In genomic region chr2:196486145-196486544, GRCh38 we compare ENCODE assay signal across 23 cellular contexts.
DNase-seq lines count a peak whose midpoint lies in the region; ATAC-seq lines count a peak whose summit lies in the region.
"Had no signal": no experiment of that assay in that cellular context is flagged by ENCODE, and none has a peak within 500 bp of the region (broad histone marks: within the 10 kb centered on the region; RNA-seq: fewer than 3 reads in every experiment).

No MANE protein-coding gene starts in this region.

- no peaks in the 10 kb centered on the region for H3K4me1 ChIP-seq in mesendoderm (ENCODE audit: control insufficient read depth, low read depth, low read length)
- H3K4me1 ChIP-seq: esophagus muscularis mucosa, pancreas, stomach had no signal

- H3K79me1 ChIP-seq in mesendoderm (ENCODE audit: low read length): no peaks in the 10 kb centered on the region

- H3K23ac ChIP-seq in mesendoderm (ENCODE audit: low read length): no peak overlapping the region

- no peaks in the 10 kb centered on the region for H3K79me2 ChIP-seq in mesendoderm (ENCODE audit: control insufficient read depth, insufficient read depth, low read length)

- intact Hi-C loops in Right ventricle myocardium superior (cut with DNase I) (no loop called here), cardiac septum (cut with DNase I) (no loop called here)

- H2BK120ac ChIP-seq in mesendoderm (ENCODE audit: low read depth, low read length): no peak overlapping the region

- no peak overlapping the region for H3K4ac ChIP-seq in mesendoderm (ENCODE audit: low read depth, low read length)

- H3K27ac ChIP-seq in mesendoderm (ENCODE audit: low read depth, low read length): no peak overlapping the region
- H3K27ac ChIP-seq: cardiac muscle cell, esophagus muscularis mucosa, pancreas, stomach had no signal

- no peaks in the 10 kb centered on the region for H3K27me3 ChIP-seq in mesendoderm (ENCODE audit: insufficient read depth, low read length, poor library complexity)
- H3K27me3 ChIP-seq: cardiac muscle cell, esophagus muscularis mucosa, pancreas had no signal

- no peak overlapping the region for H4K5ac ChIP-seq in mesendoderm (ENCODE audit: low read length)

- H4K8ac ChIP-seq in mesendoderm (ENCODE audit: low read depth, low read length): no peak overlapping the region

- no peak overlapping the region for H3K4me3 ChIP-seq in mesendoderm (ENCODE audit: low read length)
- H3K4me3 ChIP-seq: cardiac muscle cell, esophagus muscularis mucosa, pancreas, stomach had no signal

- H2AK5ac ChIP-seq in mesendoderm (ENCODE audit: low read length): no peak overlapping the region

- no peak overlapping the region for H2BK15ac ChIP-seq in mesendoderm (replicated peaks; ENCODE audit: low read depth)

- no peak overlapping the region for H3K18ac ChIP-seq in mesendoderm (ENCODE audit: low read length)

- DNase-seq in Right ventricle myocardium superior (no peak), cardiac septum (ENCODE audit: low spot score) (no peak), fibroblast of peridontal ligament (ENCODE audit: extremely low read depth) (peak; percentile 29), mesendoderm (peak; percentile 45), NOMO-1 treated with dmso at 0.1 percent for 144 hours (lab: John Stamatoyannopoulos, UW; ENCODE audit: unreplicated experiment) (no peak), glomerular visceral epithelial cell (ENCODE audit: extremely low spot score) (no peak)
- DNase-seq: activated CD8-positive, alpha-beta memory T cell treated with anti-CD3 and anti-CD28 coated beads for 24 hours; activated naive CD8-positive, alpha-beta T cell treated with anti-CD3 and anti-CD28 coated beads, Interleukin-2, amount 10 ng/mL, durations not matched to agents 7 days and 5 days; effector CD8-positive, alpha-beta T cell; MM.1S; naive thymus-derived CD8-positive, alpha-beta T cell; NK-92 treated with Interleukin-12 subunit alpha and Interleukin-12 subunit beta, amount 100 ng/mL, for 24 hours; pancreas; small intestine; stimulated activated CD4-positive, alpha-beta T cell treated with anti-CD3 and anti-CD28 coated beads, Interleukin-4, amount 100 ng/mL, for 24 hours; stomach; T1000 had no signal

- ATAC-seq in Right ventricle myocardium superior (ENCODE audit: poor library complexity) (peak; percentile 75), HG02588 (IDR thresholded peaks at IDR 0.05; ENCODE audit: unreplicated experiment) (no peak), GM21381 (IDR thresholded peaks at IDR 0.05; ENCODE audit: unreplicated experiment) (no peak)
- ATAC-seq: activated CD4-positive, CD25-positive, alpha-beta regulatory T cell treated with anti-CD3 and anti-CD28 coated beads, Interleukin-2, amount 50 U/mL, for 24 hours; naive thymus-derived CD8-positive, alpha-beta T cell; pancreas; SK-N-SH treated with all-trans-retinoic acid at 6 μM for 48 hours had no signal

- no peak overlapping the region for H3K4me2 ChIP-seq in mesendoderm (ENCODE audit: low read length)

- no peak overlapping the region for H3K9ac ChIP-seq in mesendoderm (ENCODE audit: low read length)

- no peaks in the 10 kb centered on the region for H3K36me3 ChIP-seq in mesendoderm (ENCODE audit: control insufficient read depth, insufficient read depth, low read length)
- H3K36me3 ChIP-seq: cardiac muscle cell, esophagus muscularis mucosa, pancreas, stomach had no signal

- WGBS in mesendoderm (ENCODE audit: extremely low coverage, insufficient coverage, low lambda C conversion rate): no CpG with 5 or more reads among the region's 3 CpGs

- H3K56ac ChIP-seq in mesendoderm (ENCODE audit: low read length): no peak overlapping the region

- no peak overlapping the region for H2BK5ac ChIP-seq in mesendoderm (ENCODE audit: low read length)

Comparison
In these comparisons a context has a peak if more than half of its experiments do, and no peak if none do; other contexts are left out.
1. DNase-seq: peak in fibroblast of peridontal ligament (single experiment) and mesendoderm (single experiment); none in Right ventricle myocardium superior (single experiment), cardiac septum (single experiment), NOMO-1 treated with dmso at 0.1 percent for 144 hours (single experiment) and glomerular visceral epithelial cell (single experiment).